ENCODE assay signal across 8 cellular contexts in the genomic region with DNA sequence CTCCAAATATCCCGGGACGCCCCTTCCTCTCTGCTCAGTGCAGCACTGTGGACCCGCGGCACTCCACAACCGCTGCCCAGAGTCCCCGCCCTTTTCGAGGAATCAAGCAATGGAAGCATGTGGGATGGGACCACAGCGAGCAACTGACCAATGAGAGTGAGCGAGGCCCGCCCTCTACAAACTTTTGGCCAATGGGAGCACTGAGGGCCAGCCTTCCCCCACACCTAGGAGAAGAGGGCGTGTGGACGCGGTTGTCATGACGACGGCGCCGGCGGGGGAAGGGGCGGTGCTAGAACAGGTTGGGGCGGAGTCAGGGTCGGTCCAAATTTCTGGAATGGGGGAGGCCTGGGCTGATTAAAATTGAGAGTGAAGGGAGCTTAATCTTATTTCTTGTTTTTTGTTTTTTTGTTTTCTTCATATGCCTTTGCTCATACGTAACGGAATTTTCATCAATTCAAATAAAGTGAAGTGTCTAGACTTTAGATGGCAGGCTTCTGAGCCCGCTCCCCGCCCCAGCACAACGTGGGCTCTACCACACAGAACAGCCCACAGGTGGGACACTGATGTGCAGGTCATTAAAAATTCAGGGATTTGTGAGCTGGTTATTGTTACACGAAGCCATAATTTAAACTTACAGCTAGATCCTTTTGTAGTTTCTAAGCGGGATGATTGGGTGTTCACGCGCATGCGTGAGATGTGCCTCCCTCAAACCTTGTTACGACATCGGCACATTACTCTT. TPM values are rescaled to one million over a fixed set of nuclear protein-coding genes. Genes with fewer than 3 reads are reported as not detected.
DNase-seq lines count a peak whose midpoint lies in the region; ATAC-seq and TF ChIP-seq lines count a peak whose summit lies in the region.

A gene (minus strand): TSS at position 84 of the 739 bp plus-strand sequence. CDS start 200 bp downstream, outside the sequence.

- H3K9me2 ChIP-seq in Karpas-422 (replicated peaks; ENCODE audit: insufficient read depth, low read length), result no peaks in the 10 kb centered on the region

- H4K20me1 ChIP-seq in Karpas-422 (ENCODE audit: insufficient read depth, low read depth, low read length), result no peaks in the 10 kb centered on the region

- POLR2A ChIA-PET in Panc1 (lab: Charles Lee), result interaction anchor here (0.5 to 1.2 kb wide), 3 partner anchors 104 to 406 kb away, joined by 3 to 4 read pairs (median 3); a partner anchor contains a TSS
- POLR2A ChIA-PET in naive thymus-derived CD4-positive, alpha-beta T cell (lab: Charles Lee), result no interaction called here

- ATAC-seq in GM21576 (IDR thresholded peaks at IDR 0.05; ENCODE audit: unreplicated experiment) (peak; percentile 84), Panc1 (peak; percentile 99)
- ATAC-seq in naive thymus-derived CD4-positive, alpha-beta T cell, result peak; percentile 92

- TF ChIP-seq CTCF in Panc1 (IDR thresholded peaks at IDR 0.05), result no peak

- H3K27me3 Mint-ChIP-seq in activated T-helper 1 cell treated with anti-CD3 and anti-CD28 coated beads, Interleukin-12 subunit alpha, Interleukin-12 subunit beta, Interleukin-2, Interleukin-4 antibody, amounts not matched to agents 30 ng/mL and 10 ng/mL and 1 ng/mL, durations not matched to agents 14 hours and 24 hours and 36 hours (ENCODE audit: insufficient read depth), result peaks cover 57% of the 10 kb centered on the region
- H3K27me3 Mint-ChIP-seq in naive thymus-derived CD4-positive, alpha-beta T cell, result peaks cover 61 to 70% (median 66%) of the 10 kb centered on the region in 5 donors
- H3K27me3 Mint-ChIP-seq in stimulated activated naive CD8-positive, alpha-beta T cell treated with anti-CD3 and anti-CD28 coated beads, Interleukin-15, Interleukin-2, amounts not matched to agents 100 ng/mL and 50 ng/mL, for 24 hours, result peaks cover 60% of the 10 kb centered on the region

- peak within 1 kb of the TSS; percentile 32 for H3K27ac Mint-ChIP-seq in activated T-helper 1 cell treated with anti-CD3 and anti-CD28 coated beads, Interleukin-12 subunit alpha, Interleukin-12 subunit beta, Interleukin-2, Interleukin-4 antibody, amounts not matched to agents 30 ng/mL and 10 ng/mL and 1 ng/mL, durations not matched to agents 14 hours and 24 hours and 36 hours
- H3K27ac Mint-ChIP-seq in naive thymus-derived CD4-positive, alpha-beta T cell, result peak within 1 kb of the TSS in 6 of 9 donors; percentile 32 to 88 (median 70)
- no peak within 1 kb of the TSS for H3K27ac Mint-ChIP-seq in stimulated activated naive CD8-positive, alpha-beta T cell treated with anti-CD3 and anti-CD28 coated beads, Interleukin-15, Interleukin-2, amounts not matched to agents 100 ng/mL and 50 ng/mL, for 24 hours

- peak within 1 kb of the TSS; percentile 84 for H3K4me3 Mint-ChIP-seq in activated T-helper 1 cell treated with anti-CD3 and anti-CD28 coated beads, Interleukin-12 subunit alpha, Interleukin-12 subunit beta, Interleukin-2, Interleukin-4 antibody, amounts not matched to agents 30 ng/mL and 10 ng/mL and 1 ng/mL, durations not matched to agents 14 hours and 24 hours and 36 hours
- H3K4me3 Mint-ChIP-seq in naive thymus-derived CD4-positive, alpha-beta T cell, result peak within 1 kb of the TSS; percentile 41 to 89 (median 70)
- H3K4me3 Mint-ChIP-seq in stimulated activated naive CD8-positive, alpha-beta T cell treated with anti-CD3 and anti-CD28 coated beads, Interleukin-15, Interleukin-2, amounts not matched to agents 100 ng/mL and 50 ng/mL, for 24 hours, result peak within 1 kb of the TSS; percentile 22

- H2AFZ ChIP-seq in Karpas-422 (ENCODE audit: low read length), result no peak within 1 kb of the TSS

- no peaks in the 10 kb centered on the region for H3K9me3 Mint-ChIP-seq in activated T-helper 1 cell treated with anti-CD3 and anti-CD28 coated beads, Interleukin-12 subunit alpha, Interleukin-12 subunit beta, Interleukin-2, Interleukin-4 antibody, amounts not matched to agents 30 ng/mL and 10 ng/mL and 1 ng/mL, durations not matched to agents 14 hours and 24 hours and 36 hours
- peaks cover 0 to 12% (median 5%) of the 10 kb centered on the region in 11 donors for H3K9me3 Mint-ChIP-seq in naive thymus-derived CD4-positive, alpha-beta T cell
- H3K9me3 Mint-ChIP-seq in stimulated activated naive CD8-positive, alpha-beta T cell treated with anti-CD3 and anti-CD28 coated beads, Interleukin-15, Interleukin-2, amounts not matched to agents 100 ng/mL and 50 ng/mL, for 24 hours, result peaks cover 4% of the 10 kb centered on the region

- no TSS peak for BruUV-seq in Panc1 (replicated peaks; lab: Mats Ljungman, UMichigan)

- intact Hi-C loops in Panc1 (cut with micrococcal nuclease; ENCODE audit: unreplicated experiment), result no loop called here
- intact Hi-C loops in activated T-helper 1 cell treated with anti-CD3 and anti-CD28 coated beads, Interleukin-12 subunit alpha, Interleukin-12 subunit beta, Interleukin-2, Interleukin-4 antibody, amounts not matched to agents 30 ng/mL and 10 ng/mL and 1 ng/mL, durations not matched to agents 14 hours and 24 hours and 36 hours (cut with micrococcal nuclease), result loop anchor here (1.0 to 2.0 kb wide), 6 partner anchors 50 to 700 kb away; a partner anchor contains a TSS
- intact Hi-C loops in naive thymus-derived CD4-positive, alpha-beta T cell (cut with micrococcal nuclease), result loop anchor here in 1 of 2 donors (10.0 kb wide), 2 partner anchors 278 to 458 kb away; a partner anchor contains a TSS

- in situ Hi-C loops in Panc1 (cut with HindIII; ENCODE audit: low pct_unique_long_range_greater_than_20kb, low sequenced_read_pairs), result no loop called here

- no peaks in the 10 kb centered on the region for H3K36me3 ChIP-seq in Karpas-422 (ENCODE audit: insufficient read depth, low read length)
- H3K36me3 ChIP-seq in Panc1 (ENCODE audit: control insufficient read depth, insufficient read depth, low read length), result no peaks in the 10 kb centered on the region
- no peaks in the 10 kb centered on the region for H3K36me3 ChIP-seq in naive thymus-derived CD4-positive, alpha-beta T cell (ENCODE audit: control insufficient read depth in 2 of 3, insufficient read depth in 3 of 3, low read length in 3 of 3)

- H3K9ac ChIP-seq in Karpas-422 (ENCODE audit: low read length), result no peak within 1 kb of the TSS

- H3K9me3 ChIP-seq in Karpas-422 (ENCODE audit: low read length), result no peaks in the 10 kb centered on the region
- no peaks in the 10 kb centered on the region for H3K9me3 ChIP-seq in Panc1 (ENCODE audit: control insufficient read depth, insufficient read depth, low read depth, low read length)
- H3K9me3 ChIP-seq in naive thymus-derived CD4-positive, alpha-beta T cell (ENCODE audit: control insufficient read depth in 2 of 3, low read length in 3 of 3), result no peaks in the 10 kb centered on the region

- H3K36me3 Mint-ChIP-seq in activated T-helper 1 cell treated with anti-CD3 and anti-CD28 coated beads, Interleukin-12 subunit alpha, Interleukin-12 subunit beta, Interleukin-2, Interleukin-4 antibody, amounts not matched to agents 30 ng/mL and 10 ng/mL and 1 ng/mL, durations not matched to agents 14 hours and 24 hours and 36 hours (ENCODE audit: low read depth), result no peaks in the 10 kb centered on the region
- H3K36me3 Mint-ChIP-seq in naive thymus-derived CD4-positive, alpha-beta T cell, result peaks cover 0 to 5% (median 3%) of the 10 kb centered on the region in 5 donors
- H3K36me3 Mint-ChIP-seq in stimulated activated naive CD8-positive, alpha-beta T cell treated with anti-CD3 and anti-CD28 coated beads, Interleukin-15, Interleukin-2, amounts not matched to agents 100 ng/mL and 50 ng/mL, for 24 hours (ENCODE audit: low read depth), result peaks cover 7% of the 10 kb centered on the region

- no peak within 1 kb of the TSS for H3K27ac ChIP-seq in Karpas-422 (ENCODE audit: low read length)
- H3K27ac ChIP-seq in Panc1 (ENCODE audit: low read length), result peak within 1 kb of the TSS; percentile 87
- H3K27ac ChIP-seq in naive thymus-derived CD4-positive, alpha-beta T cell (ENCODE audit: low read depth, low read length), result no peak within 1 kb of the TSS

- H3K79me2 ChIP-seq in Karpas-422 (ENCODE audit: low read length), result no peaks in the 10 kb centered on the region

- CTCF ChIA-PET in Panc1 (lab: Charles Lee), result interaction anchor here (0.6 to 1.0 kb wide), 6 partner anchors 9 to 49 kb away, joined by 3 to 5 read pairs (median 3); no protein-coding TSS in a partner anchor
- CTCF ChIA-PET in naive thymus-derived CD4-positive, alpha-beta T cell (lab: Charles Lee), result interaction anchor here (0.6 kb wide), 3 partner anchors 9 to 501 kb away, joined by 3 to 4 read pairs (median 3); no protein-coding TSS in a partner anchor

- H3K4me1 ChIP-seq in Karpas-422 (ENCODE audit: low read length) (no peaks in the 10 kb centered on the region), Panc1 (ENCODE audit: control insufficient read depth, insufficient read depth, low read length) (peaks cover 3% of the 10 kb centered on the region; the same call in 1 of the 2 replicates)
- peaks cover 0 to 7% of the 10 kb centered on the region in 2 donors for H3K4me1 ChIP-seq in naive thymus-derived CD4-positive, alpha-beta T cell (ENCODE audit: control insufficient read depth in 2 of 2, insufficient read depth in 2 of 2, low read length in 2 of 2)

- H3K4me3 ChIP-seq in Karpas-422 (ENCODE audit: low read length) (no peak within 1 kb of the TSS), Panc1 (ENCODE audit: low read depth in 2 of 2, low read length in 2 of 2) (peak within 1 kb of the TSS; percentile 61 to 82)
- H3K4me3 ChIP-seq in naive thymus-derived CD4-positive, alpha-beta T cell (ENCODE audit: low read length), result no peak within 1 kb of the TSS

- peaks cover 12% of the 10 kb centered on the region for H3K4me1 Mint-ChIP-seq in activated T-helper 1 cell treated with anti-CD3 and anti-CD28 coated beads, Interleukin-12 subunit alpha, Interleukin-12 subunit beta, Interleukin-2, Interleukin-4 antibody, amounts not matched to agents 30 ng/mL and 10 ng/mL and 1 ng/mL, durations not matched to agents 14 hours and 24 hours and 36 hours (ENCODE audit: low read depth)
- H3K4me1 Mint-ChIP-seq in naive thymus-derived CD4-positive, alpha-beta T cell, result peaks cover 10 to 17% (median 13%) of the 10 kb centered on the region in 7 donors
- H3K4me1 Mint-ChIP-seq in stimulated activated naive CD8-positive, alpha-beta T cell treated with anti-CD3 and anti-CD28 coated beads, Interleukin-15, Interleukin-2, amounts not matched to agents 100 ng/mL and 50 ng/mL, for 24 hours (ENCODE audit: low read depth), result peaks cover 11% of the 10 kb centered on the region

- DNase-seq in CMK (ENCODE audit: low read depth) (peak; percentile 98), Karpas-422 (peak; percentile 97), Panc1 (ENCODE audit: low read depth, low spot score) (peak; percentile 89), fibroblast of peridontal ligament (ENCODE audit: extremely low read depth) (peak; percentile 94)
- peak; percentile 76 for DNase-seq in activated T-helper 1 cell treated with anti-CD3 and anti-CD28 coated beads, Interleukin-12 subunit alpha, Interleukin-12 subunit beta, Interleukin-2, Interleukin-4 antibody, amounts not matched to agents 30 ng/mL and 10 ng/mL and 1 ng/mL, durations not matched to agents 14 hours and 24 hours and 36 hours (ENCODE audit: low spot score)
- peak in 8 of 9 donors; percentile 37 to 82 (median 60) for DNase-seq in naive thymus-derived CD4-positive, alpha-beta T cell

- no peaks in the 10 kb centered on the region for H3K27me3 ChIP-seq in Karpas-422 (ENCODE audit: low read length)
- H3K27me3 ChIP-seq in Panc1 (ENCODE audit: control insufficient read depth, insufficient read depth, low read length), result no peaks in the 10 kb centered on the region
- H3K27me3 ChIP-seq in naive thymus-derived CD4-positive, alpha-beta T cell (ENCODE audit: control insufficient read depth in 2 of 2, insufficient read depth in 2 of 2, low read length in 2 of 2), result peaks cover 4 to 26% of the 10 kb centered on the region in 2 donors

- no peak within 1 kb of the TSS for H3K4me2 ChIP-seq in Karpas-422 (ENCODE audit: low read depth, low read length, poor library complexity, severe bottlenecking)

RNA-seq across cellular contexts. Expression of the gene that starts here (rescaled TPM):
- 2.5 and 4.2 TPM in 2 replicates for total RNA-seq in Karpas-422 (2014; rRNA removed; shearing (Covaris generic); ENCODE audit: low replicate concordance)
- 12.4 TPM for total RNA-seq in Panc1 (2021; ENCODE audit: unreplicated experiment)
- polyA plus RNA-seq in Panc1 (2012; ENCODE audit: insufficient read length), result 14.6 TPM
- total RNA-seq in activated T-helper 1 cell treated with anti-CD3 and anti-CD28 coated beads, Interleukin-12 subunit alpha, Interleukin-12 subunit beta, Interleukin-2, Interleukin-4 antibody, amounts not matched to agents 30 ng/mL and 10 ng/mL and 1 ng/mL, durations not matched to agents 14 hours and 24 hours and 36 hours, result 0.36 TPM in 1 of 2 replicates, not detected in the other
- not detected for total RNA-seq in naive thymus-derived CD4-positive, alpha-beta T cell
- polyA plus RNA-seq in naive thymus-derived CD4-positive, alpha-beta T cell, result not detected

Comparison
In these comparisons a context has a peak if more than half of its experiments do, and no peak if none do; other contexts are left out.
1. Peak in DNase-seq in activated T-helper 1 cell treated with anti-CD3 and anti-CD28 coated beads, Interleukin-12 subunit alpha, Interleukin-12 subunit beta, Interleukin-2, Interleukin-4 antibody, amounts not matched to agents 30 ng/mL and 10 ng/mL and 1 ng/mL, durations not matched to agents 14 hours and 24 hours and 36 hours; RNA of the gene not detected or under 1 TPM.
2. Peak in DNase-seq and ATAC-seq in naive thymus-derived CD4-positive, alpha-beta T cell; RNA of the gene not detected or under 1 TPM.
3. H3K4me3 ChIP-seq: peak in Panc1 (2 of 2); none in Karpas-422 (single experiment) and naive thymus-derived CD4-positive, alpha-beta T cell (single experiment).
4. H3K4me3 Mint-ChIP-seq: peak in every context shown above with its lines; median percentile 84 in activated T-helper 1 cell treated with anti-CD3 and anti-CD28 coated beads, Interleukin-12 subunit alpha, Interleukin-12 subunit beta, Interleukin-2, Interleukin-4 antibody, amounts not matched to agents 30 ng/mL and 10 ng/mL and 1 ng/mL, durations not matched to agents 14 hours and 24 hours and 36 hours; 70 in naive thymus-derived CD4-positive, alpha-beta T cell; 22 in stimulated activated naive CD8-positive, alpha-beta T cell treated with anti-CD3 and anti-CD28 coated beads, Interleukin-15, Interleukin-2, amounts not matched to agents 100 ng/mL and 50 ng/mL, for 24 hours.
5. Peak in every context shown above with its lines, with median percentiles within 50 percentile points of each other: DNase-seq and ATAC-seq.